ENCODE assay signal across 1 cellular context in genomic region chr7:70717553-70718248, GRCh38.
TF ChIP-seq lines count a peak whose summit lies in the region.

No MANE protein-coding gene starts in this region.

TF ChIP-seq in HEK293, 187 proteins besides CTCF, POLR2A, EP300 and RAD21 (continued from another document):
- TF ChIP-seq, protein P1, sequence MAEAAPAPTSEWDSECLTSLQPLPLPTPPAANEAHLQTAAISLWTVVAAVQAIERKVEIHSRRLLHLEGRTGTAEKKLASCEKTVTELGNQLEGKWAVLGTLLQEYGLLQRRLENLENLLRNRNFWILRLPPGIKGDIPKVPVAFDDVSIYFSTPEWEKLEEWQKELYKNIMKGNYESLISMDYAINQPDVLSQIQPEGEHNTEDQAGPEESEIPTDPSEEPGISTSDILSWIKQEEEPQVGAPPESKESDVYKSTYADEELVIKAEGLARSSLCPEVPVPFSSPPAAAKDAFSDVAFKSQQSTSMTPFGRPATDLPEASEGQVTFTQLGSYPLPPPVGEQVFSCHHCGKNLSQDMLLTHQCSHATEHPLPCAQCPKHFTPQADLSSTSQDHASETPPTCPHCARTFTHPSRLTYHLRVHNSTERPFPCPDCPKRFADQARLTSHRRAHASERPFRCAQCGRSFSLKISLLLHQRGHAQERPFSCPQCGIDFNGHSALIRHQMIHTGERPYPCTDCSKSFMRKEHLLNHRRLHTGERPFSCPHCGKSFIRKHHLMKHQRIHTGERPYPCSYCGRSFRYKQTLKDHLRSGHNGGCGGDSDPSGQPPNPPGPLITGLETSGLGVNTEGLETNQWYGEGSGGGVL (tag by site-specific recombination; IDR thresholded peaks at IDR 0.05) = peak; percentile 48
